In the genomic region with DNA sequence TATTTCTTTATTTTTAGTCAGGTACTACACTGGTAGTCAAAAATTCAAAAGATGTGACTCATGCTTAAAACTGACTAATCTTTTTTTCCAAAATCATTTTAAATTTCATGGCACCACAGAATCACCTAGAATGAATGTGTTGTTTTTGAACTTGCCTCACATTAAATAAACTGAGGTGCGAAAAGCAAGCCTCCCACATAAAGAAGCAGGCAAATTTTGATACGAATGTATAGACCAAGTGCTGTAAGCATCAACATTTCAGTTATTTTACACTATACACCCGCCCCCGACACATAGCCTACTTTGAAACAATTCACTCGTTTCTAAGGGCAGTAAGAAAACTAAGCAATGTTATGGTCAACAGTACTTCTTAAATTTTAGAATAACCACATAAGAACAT, we compare ENCODE assay signal across 1 cellular context.
TF ChIP-seq lines count a peak whose summit lies in the region.

No MANE protein-coding gene starts in this region.

TF ChIP-seq in SK-N-SH, 30 proteins besides CTCF, POLR2A, EP300 and RAD21 (continued from another document):
- TF ChIP-seq, protein P1, sequence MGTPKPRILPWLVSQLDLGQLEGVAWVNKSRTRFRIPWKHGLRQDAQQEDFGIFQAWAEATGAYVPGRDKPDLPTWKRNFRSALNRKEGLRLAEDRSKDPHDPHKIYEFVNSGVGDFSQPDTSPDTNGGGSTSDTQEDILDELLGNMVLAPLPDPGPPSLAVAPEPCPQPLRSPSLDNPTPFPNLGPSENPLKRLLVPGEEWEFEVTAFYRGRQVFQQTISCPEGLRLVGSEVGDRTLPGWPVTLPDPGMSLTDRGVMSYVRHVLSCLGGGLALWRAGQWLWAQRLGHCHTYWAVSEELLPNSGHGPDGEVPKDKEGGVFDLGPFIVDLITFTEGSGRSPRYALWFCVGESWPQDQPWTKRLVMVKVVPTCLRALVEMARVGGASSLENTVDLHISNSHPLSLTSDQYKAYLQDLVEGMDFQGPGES (IDR thresholded peaks at IDR 0.05; ENCODE audit: low read depth, low read length), result no peak
- TF ChIP-seq, protein P2, sequence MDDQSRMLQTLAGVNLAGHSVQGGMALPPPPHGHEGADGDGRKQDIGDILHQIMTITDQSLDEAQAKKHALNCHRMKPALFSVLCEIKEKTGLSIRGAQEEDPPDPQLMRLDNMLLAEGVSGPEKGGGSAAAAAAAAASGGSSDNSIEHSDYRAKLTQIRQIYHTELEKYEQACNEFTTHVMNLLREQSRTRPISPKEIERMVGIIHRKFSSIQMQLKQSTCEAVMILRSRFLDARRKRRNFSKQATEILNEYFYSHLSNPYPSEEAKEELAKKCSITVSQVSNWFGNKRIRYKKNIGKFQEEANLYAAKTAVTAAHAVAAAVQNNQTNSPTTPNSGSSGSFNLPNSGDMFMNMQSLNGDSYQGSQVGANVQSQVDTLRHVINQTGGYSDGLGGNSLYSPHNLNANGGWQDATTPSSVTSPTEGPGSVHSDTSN (IDR thresholded peaks at IDR 0.05), result no peak
- TF ChIP-seq EZH2phosphoT487 (IDR thresholded peaks at IDR 0.05; ENCODE audit: borderline replicate concordance, low read depth) (no peak), RCOR1 (IDR thresholded peaks at IDR 0.05; ENCODE audit: low read length) (no peak), FOXM1 (IDR thresholded peaks at IDR 0.05; ENCODE audit: low read depth) (no peak), TAF1 (IDR thresholded peaks at IDR 0.05; ENCODE audit: borderline replicate concordance, low read depth, low read length) (no peak)
- TF ChIP-seq, protein P3, sequence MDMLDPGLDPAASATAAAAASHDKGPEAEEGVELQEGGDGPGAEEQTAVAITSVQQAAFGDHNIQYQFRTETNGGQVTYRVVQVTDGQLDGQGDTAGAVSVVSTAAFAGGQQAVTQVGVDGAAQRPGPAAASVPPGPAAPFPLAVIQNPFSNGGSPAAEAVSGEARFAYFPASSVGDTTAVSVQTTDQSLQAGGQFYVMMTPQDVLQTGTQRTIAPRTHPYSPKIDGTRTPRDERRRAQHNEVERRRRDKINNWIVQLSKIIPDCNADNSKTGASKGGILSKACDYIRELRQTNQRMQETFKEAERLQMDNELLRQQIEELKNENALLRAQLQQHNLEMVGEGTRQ (IDR thresholded peaks at IDR 0.05; ENCODE audit: borderline replicate concordance, low read depth, low read length), result no peak
- TF ChIP-seq, protein P4, sequence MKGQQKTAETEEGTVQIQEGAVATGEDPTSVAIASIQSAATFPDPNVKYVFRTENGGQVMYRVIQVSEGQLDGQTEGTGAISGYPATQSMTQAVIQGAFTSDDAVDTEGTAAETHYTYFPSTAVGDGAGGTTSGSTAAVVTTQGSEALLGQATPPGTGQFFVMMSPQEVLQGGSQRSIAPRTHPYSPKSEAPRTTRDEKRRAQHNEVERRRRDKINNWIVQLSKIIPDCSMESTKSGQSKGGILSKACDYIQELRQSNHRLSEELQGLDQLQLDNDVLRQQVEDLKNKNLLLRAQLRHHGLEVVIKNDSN (IDR thresholded peaks at IDR 0.05; ENCODE audit: borderline replicate concordance, low read depth), result no peak
